In the genomic region with DNA sequence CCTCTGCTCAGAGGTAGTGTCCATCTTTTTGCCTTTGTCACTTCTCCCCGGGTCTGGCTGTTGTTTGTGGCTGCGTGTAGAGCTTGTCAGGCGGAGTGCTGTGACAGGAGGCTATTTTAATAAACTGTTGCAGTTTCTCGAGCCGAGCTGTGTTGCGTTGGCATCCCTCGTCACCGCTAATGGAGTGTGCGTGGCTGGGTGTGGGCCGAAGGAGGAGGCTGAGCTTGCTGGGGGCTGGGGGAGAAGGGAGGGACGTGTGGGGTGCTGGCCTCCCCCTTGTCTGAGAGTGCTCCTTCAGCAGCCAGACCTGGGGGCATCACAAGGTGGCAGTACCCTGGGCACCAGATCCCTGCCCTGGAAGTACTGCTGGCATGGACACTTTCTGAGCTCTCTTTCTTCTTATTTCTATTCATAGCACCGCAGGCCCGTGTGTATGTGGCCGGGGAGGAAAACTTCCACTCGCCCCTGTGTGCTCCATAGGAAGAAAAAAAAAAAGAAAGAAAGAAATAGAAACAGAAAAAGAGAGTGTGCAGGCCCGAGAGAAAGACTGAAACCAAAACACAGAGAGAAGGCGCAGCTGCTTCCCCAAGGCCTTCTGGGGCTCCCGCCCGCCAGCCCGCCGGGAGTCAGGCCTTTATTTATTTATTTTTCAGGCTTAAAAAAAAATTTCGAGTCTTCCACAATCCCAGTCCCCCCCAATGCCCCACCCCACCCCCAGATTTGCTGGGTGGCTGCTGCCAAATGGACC, we compare ENCODE assay signal across 8 cellular contexts. TPM values are rescaled to one million over a fixed set of nuclear protein-coding genes. Genes with fewer than 3 reads are reported as not detected.
A peak's percentile ranks its signal among the peaks of the same experiment; 100 is the strongest.
DNase-seq lines count a peak whose midpoint lies in the region; ATAC-seq and TF ChIP-seq lines count a peak whose summit lies in the region.

No MANE protein-coding gene starts in this region.

- DNase-seq in activated T-cell treated with anti-CD3 and anti-CD28 coated beads, Interleukin-2, amount 50 U/mL, for 24 hours: no peak
- no peak for DNase-seq in activated T-cell treated with anti-CD3 and anti-CD28 coated beads, Interleukin-2, amount 50 U/mL, for 1 hour
- no peak for DNase-seq in activated naive CD8-positive, alpha-beta T cell treated with anti-CD3 and anti-CD28 coated beads, Interleukin-2, amount 50 U/mL, for 24 hours
- DNase-seq in left colon: peak in 1 of 2 donors; percentile 57
- no peak for DNase-seq in tibial nerve (ENCODE audit: low spot score in 2 of 2)
- DNase-seq in NCI-H1105 (lab: John Stamatoyannopoulos, UW): no peak
- DNase-seq in omental fat pad (ENCODE audit: low spot score): no peak

- ATAC-seq in activated naive CD8-positive, alpha-beta T cell treated with anti-CD3 and anti-CD28 coated beads, Interleukin-2, amount 50 U/mL, for 24 hours: peak; percentile 20
- ATAC-seq in left colon (peak; percentile 19), HG02938 (IDR thresholded peaks at IDR 0.05; ENCODE audit: unreplicated experiment) (no peak), omental fat pad (ENCODE audit: low FRiP score) (no peak)

- intact Hi-C loops in left colon (cut with DNase I, micrococcal nuclease): no loop called here

- peak overlapping the region; percentile 75 to 95 (median 88) for H3K27ac ChIP-seq in tibial nerve

- TF ChIP-seq POLR2A in tibial nerve (IDR thresholded peaks at IDR 0.05): no peak

- no peak for TF ChIP-seq CTCF in tibial nerve (IDR thresholded peaks at IDR 0.05)
- no peak for TF ChIP-seq CTCF in omental fat pad (IDR thresholded peaks at IDR 0.05)

- peaks cover 20% of the 10 kb centered on the region for H3K4me1 Mint-ChIP-seq in activated T-cell treated with anti-CD3 and anti-CD28 coated beads, Interleukin-2, amount 50 U/mL, for 24 hours (ENCODE audit: low read depth)
- peaks cover 25% of the 10 kb centered on the region for H3K4me1 Mint-ChIP-seq in activated naive CD8-positive, alpha-beta T cell treated with anti-CD3 and anti-CD28 coated beads, Interleukin-2, amount 50 U/mL, for 24 hours

- H3K36me3 ChIP-seq in tibial nerve: peaks cover 0 to 4% (median 0%) of the 10 kb centered on the region in 3 donors

- no peaks in the 10 kb centered on the region for H3K36me3 Mint-ChIP-seq in activated T-cell treated with anti-CD3 and anti-CD28 coated beads, Interleukin-2, amount 50 U/mL, for 24 hours (ENCODE audit: low read depth)
- peaks cover 6% of the 10 kb centered on the region for H3K36me3 Mint-ChIP-seq in activated naive CD8-positive, alpha-beta T cell treated with anti-CD3 and anti-CD28 coated beads, Interleukin-2, amount 50 U/mL, for 24 hours (ENCODE audit: low read depth)

- no peaks in the 10 kb centered on the region for H3K9me3 Mint-ChIP-seq in activated T-cell treated with anti-CD3 and anti-CD28 coated beads, Interleukin-2, amount 50 U/mL, for 24 hours
- H3K9me3 Mint-ChIP-seq in activated naive CD8-positive, alpha-beta T cell treated with anti-CD3 and anti-CD28 coated beads, Interleukin-2, amount 50 U/mL, for 24 hours: no peaks in the 10 kb centered on the region

- H3K27me3 ChIP-seq in tibial nerve: no peaks in the 10 kb centered on the region

- H3K4me3 Mint-ChIP-seq in activated T-cell treated with anti-CD3 and anti-CD28 coated beads, Interleukin-2, amount 50 U/mL, for 24 hours: peak overlapping the region; percentile 13
- H3K4me3 Mint-ChIP-seq in activated naive CD8-positive, alpha-beta T cell treated with anti-CD3 and anti-CD28 coated beads, Interleukin-2, amount 50 U/mL, for 24 hours: peak overlapping the region; percentile 66

- peak overlapping the region; percentile 24 to 49 (median 36) for H3K4me3 ChIP-seq in tibial nerve

- H3K27ac Mint-ChIP-seq in activated T-cell treated with anti-CD3 and anti-CD28 coated beads, Interleukin-2, amount 50 U/mL, for 24 hours: no peak overlapping the region
- H3K27ac Mint-ChIP-seq in activated naive CD8-positive, alpha-beta T cell treated with anti-CD3 and anti-CD28 coated beads, Interleukin-2, amount 50 U/mL, for 24 hours: peak overlapping the region; percentile 62

- 9 to 10% methylated on average over 22 of the region's 22 CpGs for WGBS in tibial nerve, 2 donors

- peaks cover 45% of the 10 kb centered on the region for H3K27me3 Mint-ChIP-seq in activated T-cell treated with anti-CD3 and anti-CD28 coated beads, Interleukin-2, amount 50 U/mL, for 24 hours
- H3K27me3 Mint-ChIP-seq in activated naive CD8-positive, alpha-beta T cell treated with anti-CD3 and anti-CD28 coated beads, Interleukin-2, amount 50 U/mL, for 24 hours: peaks cover 44% of the 10 kb centered on the region

- peaks cover 0 to 92% (median 53%) of the 10 kb centered on the region in 4 donors for H3K4me1 ChIP-seq in tibial nerve

- TF ChIP-seq EP300 in tibial nerve (IDR thresholded peaks at IDR 0.05): no peak

- no peaks in the 10 kb centered on the region for H3K9me3 ChIP-seq in tibial nerve

RNA-seq across cellular contexts. Expression of gene NFIX, which starts 27.0 kb away (rescaled TPM):
- total RNA-seq in left colon (10 to 100 TPM; 49.8 to 61.7 TPM), tibial nerve (10 to 100 TPM; 39.8 to 55.8 (median 48.2) TPM), omental fat pad (10 to 100 TPM; 39.5 to 53.1 (median 43.0) TPM)

RNA-seq across cellular contexts. Expression of gene DAND5, which starts 52.9 kb away (rescaled TPM):
- total RNA-seq in left colon (under 1 TPM; 0.18 to 0.50 TPM), tibial nerve (not detected), omental fat pad (under 1 TPM in 1 of 4 donors, not detected in 3; 0.56 TPM)

Comparison
In these comparisons a context has a peak if more than half of its experiments do, and no peak if none do; other contexts are left out.
1. ATAC-seq: peak in activated naive CD8-positive, alpha-beta T cell treated with anti-CD3 and anti-CD28 coated beads, Interleukin-2, amount 50 U/mL, for 24 hours (single experiment) and left colon (single experiment); none in HG02938 (single experiment) and omental fat pad (single experiment).